ENCODE assay signal across 8 cellular contexts in the genomic region with DNA sequence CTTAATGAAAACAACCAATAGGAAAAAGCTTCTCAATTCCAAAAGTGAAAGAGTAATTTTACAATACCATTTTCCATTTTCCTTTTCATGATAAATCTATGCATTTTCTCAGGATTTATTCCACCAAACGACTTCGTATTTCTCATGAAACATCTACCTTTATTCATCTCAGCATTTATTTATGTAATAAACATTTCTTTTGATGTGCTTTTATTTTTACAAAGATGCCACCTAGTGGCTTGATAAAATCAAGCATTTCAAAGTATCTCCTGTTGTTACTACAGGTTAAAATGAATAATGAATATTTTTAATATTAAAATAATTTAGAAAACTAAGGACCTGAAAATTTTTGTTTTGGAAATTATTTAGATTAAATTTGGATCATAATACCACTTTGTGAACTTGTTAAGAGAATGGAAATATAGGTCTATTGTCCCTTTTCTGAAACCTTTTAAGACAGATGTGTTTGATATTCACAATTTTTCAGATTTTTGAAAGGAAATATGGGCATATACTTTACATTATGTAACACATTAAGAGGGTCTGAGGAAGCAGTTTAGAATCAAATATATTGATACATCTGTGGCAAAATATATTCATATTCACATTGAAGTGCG.
A peak's percentile ranks its signal among the peaks of the same experiment; 100 is the strongest.
DNase-seq lines count a peak whose midpoint lies in the region; ATAC-seq and FAIRE-seq lines count a peak whose summit lies in the region.

No MANE protein-coding gene starts in this region.

- ATAC-seq in HG03175 (IDR thresholded peaks at IDR 0.05; ENCODE audit: unreplicated experiment), result no peak
- no peak for ATAC-seq in HG03196 (IDR thresholded peaks at IDR 0.05; ENCODE audit: unreplicated experiment)

- FAIRE-seq in G401.6 (lab: Jason Lieb, UNC), result peak; percentile 93
- peak; percentile 65 for FAIRE-seq in colon (lab: Jason Lieb, UNC)

- peak; percentile 3 for DNase-seq in NCI-H1694 (lab: John Stamatoyannopoulos, UW)
- DNase-seq in pons (ENCODE audit: low spot score), result peak; percentile 54
- DNase-seq in T-helper 9 cell, result no peak
- DNase-seq in stimulated activated CD4-positive, alpha-beta T cell treated with anti-CD3 and anti-CD28 coated beads, Interleukin-4, amount 100 ng/mL, for 24 hours, result no peak

Comparison
In these comparisons a context has a peak if more than half of its experiments do, and no peak if none do; other contexts are left out.
1. DNase-seq: peak in NCI-H1694 (single experiment) and pons (single experiment); none in T-helper 9 cell (single experiment) and stimulated activated CD4-positive, alpha-beta T cell treated with anti-CD3 and anti-CD28 coated beads, Interleukin-4, amount 100 ng/mL, for 24 hours (single experiment).